Comparison of ENCODE assay signal across 30 cellular contexts in the genomic region with DNA sequence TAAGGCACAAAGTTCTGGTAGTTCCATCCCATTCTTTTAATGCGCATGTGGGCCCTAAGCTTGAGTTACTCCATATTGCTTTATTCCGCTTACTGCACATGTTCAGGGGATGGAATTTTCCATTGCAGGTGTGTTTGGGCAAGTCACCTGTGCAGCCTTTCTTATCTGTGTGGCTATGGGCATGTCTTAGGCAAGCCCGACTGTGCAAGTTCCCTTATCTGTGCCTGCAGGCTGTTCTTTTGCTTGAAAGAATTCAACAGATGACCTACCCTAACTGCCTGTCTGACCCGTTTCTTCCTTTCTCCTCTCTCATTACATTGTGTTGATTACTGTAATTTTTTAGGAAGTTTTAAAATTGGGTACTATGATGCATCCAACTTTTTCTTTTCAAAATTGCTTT.
DNase-seq lines count a peak whose midpoint lies in the region; ATAC-seq and TF ChIP-seq lines count a peak whose summit lies in the region.
"Had no signal": no experiment of that assay in that cellular context is flagged by ENCODE, and none has a peak within 500 bp of the region (broad histone marks: within the 10 kb centered on the region; RNA-seq: fewer than 3 reads in every experiment).

No MANE protein-coding gene starts in this region.

- WGBS in mesenchymal stem cell = 98% methylated on average over 2 of the region's 4 CpGs

- no peaks in the 10 kb centered on the region for H3K27me3 Mint-ChIP-seq in GM23338 (ENCODE audit: insufficient read depth, low read depth, poor library complexity)
- H3K27me3 Mint-ChIP-seq: activated CD4-positive, alpha-beta T cell treated with anti-CD3 and anti-CD28 coated beads for 36 hours had no signal

- H3K9me3 Mint-ChIP-seq in GM23338 = peaks cover 11% of the 10 kb centered on the region
- H3K9me3 Mint-ChIP-seq: IgD-negative memory B cell, memory B cell had no signal

- no peak overlapping the region for H2AK5ac ChIP-seq in mesenchymal stem cell (ENCODE audit: low read length, severe bottlenecking)

- no peak overlapping the region for H2BK15ac ChIP-seq in mesenchymal stem cell (ENCODE audit: low read depth, poor library complexity, severe bottlenecking)

- no peak for DNase-seq in GM23338 (ENCODE audit: low spot score)
- DNase-seq in NCI-H2171 treated with DMSO at 0.1 percent for 48 hours (lab: John Stamatoyannopoulos, UW) = peak; percentile 76
- peak; percentile 24 for DNase-seq in dermis blood vessel endothelial cell
- no peak for DNase-seq in left lung
- DNase-seq in posterior vena cava (ENCODE audit: low spot score) = no peak
- no peak for DNase-seq in NCI-H2107 treated with DMSO at 0.1 percent for 48 hours (lab: John Stamatoyannopoulos, UW; ENCODE audit: unreplicated experiment)
- no peak for DNase-seq in activated CD8-positive, alpha-beta memory T cell treated with anti-CD3 and anti-CD28 coated beads, Interleukin-2, amount 50 U/mL, for 48 hours
- DNase-seq in mesenchymal stem cell = no peak
- DNase-seq: activated CD4-positive, alpha-beta T cell treated with anti-CD3 and anti-CD28 coated beads for 36 hours; activated CD8-positive, alpha-beta T cell treated with anti-CD3 and anti-CD28 coated beads, Interleukin-2, amount 10 ng/mL, durations not matched to agents 7 days and 5 days; activated effector memory CD4-positive, alpha-beta T cell treated with Interleukin-2 at 50 U/mL for 16 hours; activated naive CD8-positive, alpha-beta T cell treated with anti-CD3 and anti-CD28 coated beads, Interleukin-2, amount 10 ng/mL, durations not matched to agents 7 days and 5 days; CD8-positive, alpha-beta memory T cell; DMS153; foreskin fibroblast; heart right ventricle; left colon; MG63; NCI-H1105 treated with DMSO at 0.1 percent for 48 hours; NCI-H1930; NCI-H2227 treated with DMSO at 0.1 percent for 48 hours; stimulated activated naive CD4-positive, alpha-beta T cell treated with Interleukin-2 at 50 U/mL for 16 hours; testis had no signal

- no peak overlapping the region for H3K27ac ChIP-seq in GM23338 (ENCODE audit: low read depth)
- H3K27ac ChIP-seq in left lung = no peak overlapping the region
- no peak overlapping the region for H3K27ac ChIP-seq in mesenchymal stem cell (ENCODE audit: low read length, poor library complexity, severe bottlenecking)
- H3K27ac ChIP-seq: ascending aorta, heart right ventricle, RWPE1, testis had no signal

- H4K20me1 ChIP-seq in GM23338 (replicated peaks; ENCODE audit: insufficient read depth) = peaks cover 5% of the 10 kb centered on the region; the same call in 1 of the 2 replicates

- H3F3A ChIP-seq in GM23338 (replicated peaks; ENCODE audit: low read depth) = no peaks in the 10 kb centered on the region

- no peaks in the 10 kb centered on the region for H3K79me2 ChIP-seq in GM23338 (replicated peaks; ENCODE audit: insufficient read depth)

- no peak overlapping the region for H2BK5ac ChIP-seq in mesenchymal stem cell (ENCODE audit: low read depth, low read length, poor library complexity, severe bottlenecking)

- no peak overlapping the region for H2BK12ac ChIP-seq in mesenchymal stem cell (ENCODE audit: low read length in 2 of 2)

- H3K4me3 Mint-ChIP-seq in GM23338 = no peak overlapping the region
- H3K4me3 Mint-ChIP-seq: activated CD4-positive, alpha-beta T cell treated with anti-CD3 and anti-CD28 coated beads for 36 hours; activated CD8-positive, alpha-beta T cell treated with anti-CD3 and anti-CD28 coated beads, Interleukin-2, amount 10 ng/mL, durations not matched to agents 7 days and 5 days; activated naive CD8-positive, alpha-beta T cell treated with anti-CD3 and anti-CD28 coated beads, Interleukin-2, amount 10 ng/mL, durations not matched to agents 7 days and 5 days; CD8-positive, alpha-beta memory T cell; IgD-negative memory B cell; memory B cell; neural crest cell; T-helper 1 cell treated with Interleukin-12 subunit alpha and Interleukin-12 subunit beta and Interleukin-4 antibody, amounts not matched to agents 30 μg/mL and 1 μg/mL, for 36 hours had no signal

- H2AFZ ChIP-seq in GM23338 (no peak overlapping the region), mesenchymal stem cell (ENCODE audit: low read depth, low read length) (no peak overlapping the region)

- TF ChIP-seq CTCF in GM23338 (conservative IDR thresholded peaks at IDR 0.05; ENCODE audit: low read depth in 2 of 2) = no peak
- TF ChIP-seq CTCF in left lung (IDR thresholded peaks at IDR 0.05) = no peak

- H3K4me1 ChIP-seq in GM23338 (ENCODE audit: insufficient read depth) (peaks cover 3% of the 10 kb centered on the region; the same call in 1 of the 2 replicates), left lung (no peaks in the 10 kb centered on the region), mesenchymal stem cell (ENCODE audit: control insufficient read depth, insufficient read depth, low read depth, low read length) (no peaks in the 10 kb centered on the region)
- H3K4me1 ChIP-seq: testis had no signal

- H3K9me3 ChIP-seq in left lung (no peaks in the 10 kb centered on the region), mesenchymal stem cell (ENCODE audit: control insufficient read depth, low read length) (no peaks in the 10 kb centered on the region)
- H3K9me3 ChIP-seq: ascending aorta, heart right ventricle, MG63, testis had no signal

- H3K14ac ChIP-seq in mesenchymal stem cell (ENCODE audit: low read length in 2 of 2) = no peak overlapping the region

- no peak overlapping the region for H3K18ac ChIP-seq in mesenchymal stem cell (ENCODE audit: low read depth in 1 of 2, low read length in 2 of 2)

- no peak overlapping the region for H3K9ac ChIP-seq in mesenchymal stem cell (ENCODE audit: low read length)

- H3K23ac ChIP-seq in mesenchymal stem cell (ENCODE audit: low read length in 2 of 2) = no peak overlapping the region

- peaks cover 12% of the 10 kb centered on the region; the same call in 2 of the 3 replicates for H3K36me3 Mint-ChIP-seq in GM23338 (ENCODE audit: low read depth)
- H3K36me3 Mint-ChIP-seq: CD8-positive, alpha-beta memory T cell; IgD-negative memory B cell; memory B cell had no signal

- intact Hi-C loops in left lung (cut with DNase I) = no loop called here
- intact Hi-C loops in posterior vena cava (cut with DNase I) = no loop called here

- H3K79me1 ChIP-seq in mesenchymal stem cell (replicated peaks; ENCODE audit: low read length, poor library complexity, severe bottlenecking) = peaks cover 9% of the 10 kb centered on the region

- no peak for ATAC-seq in GM23338
- peak; percentile 44 for ATAC-seq in left lung
- ATAC-seq: activated CD4-positive, alpha-beta T cell treated with anti-CD3 and anti-CD28 coated beads for 36 hours; activated CD8-positive, alpha-beta T cell treated with anti-CD3 and anti-CD28 coated beads, Interleukin-2, amount 10 ng/mL, durations not matched to agents 7 days and 5 days; esophagus mucosa; heart right ventricle; left colon had no signal

- H3K27ac Mint-ChIP-seq in GM23338 = peak overlapping the region; percentile 11; the same call in 1 of the 2 replicates
- H3K27ac Mint-ChIP-seq: activated CD4-positive, alpha-beta T cell treated with anti-CD3 and anti-CD28 coated beads for 36 hours; activated CD8-positive, alpha-beta T cell treated with anti-CD3 and anti-CD28 coated beads, Interleukin-2, amount 10 ng/mL, durations not matched to agents 7 days and 5 days; IgD-negative memory B cell; memory B cell; T-helper 1 cell treated with Interleukin-12 subunit alpha and Interleukin-12 subunit beta and Interleukin-4 antibody, amounts not matched to agents 30 μg/mL and 1 μg/mL, for 36 hours had no signal

- no peak overlapping the region for H3K4me2 ChIP-seq in GM23338
- no peak overlapping the region for H3K4me2 ChIP-seq in mesenchymal stem cell (ENCODE audit: low read length, poor library complexity, severe bottlenecking)

- peaks cover 2% of the 10 kb centered on the region; the same call in 2 of the 3 replicates for H3K4me1 Mint-ChIP-seq in GM23338
- H3K4me1 Mint-ChIP-seq: activated CD4-positive, alpha-beta T cell treated with anti-CD3 and anti-CD28 coated beads for 36 hours; activated naive CD8-positive, alpha-beta T cell treated with anti-CD3 and anti-CD28 coated beads, Interleukin-2, amount 10 ng/mL, durations not matched to agents 7 days and 5 days; CD8-positive, alpha-beta memory T cell; IgD-negative memory B cell; memory B cell; neural crest cell had no signal

- H3K36me3 ChIP-seq in GM23338 (ENCODE audit: insufficient read depth) = no peaks in the 10 kb centered on the region
- H3K36me3 ChIP-seq in left lung = no peaks in the 10 kb centered on the region
- H3K36me3 ChIP-seq in mesenchymal stem cell (ENCODE audit: control insufficient read depth in 1 of 2, insufficient read depth in 2 of 2, low read depth in 1 of 2, low read length in 2 of 2) = no peaks in the 10 kb centered on the region
- H3K36me3 ChIP-seq: ascending aorta, heart right ventricle, MG63 had no signal

- no peak overlapping the region for H3K4me3 ChIP-seq in GM23338
- no peak overlapping the region for H3K4me3 ChIP-seq in left lung
- H3K4me3 ChIP-seq in mesenchymal stem cell (ENCODE audit: insufficient read depth in 1 of 2, low read depth in 1 of 2, low read length in 2 of 2) = no peak overlapping the region
- H3K4me3 ChIP-seq: ascending aorta, heart right ventricle, MG63, testis had no signal

- no peak overlapping the region for H3K4ac ChIP-seq in mesenchymal stem cell (ENCODE audit: low read depth in 1 of 2, low read length in 2 of 2)

- H3K9me2 ChIP-seq in GM23338 (ENCODE audit: insufficient read depth) = peaks cover 5% of the 10 kb centered on the region; the same call in 1 of the 2 replicates

- H3K27me3 ChIP-seq in GM23338 (ENCODE audit: insufficient read depth) = no peaks in the 10 kb centered on the region
- H3K27me3 ChIP-seq in left lung = no peaks in the 10 kb centered on the region
- H3K27me3 ChIP-seq in mesenchymal stem cell (ENCODE audit: control insufficient read depth in 1 of 2, insufficient read depth in 1 of 2, low read length in 2 of 2) = no peaks in the 10 kb centered on the region
- H3K27me3 ChIP-seq: ascending aorta, heart right ventricle, MG63, testis had no signal

- H4K91ac ChIP-seq in mesenchymal stem cell (ENCODE audit: low read length) = no peak overlapping the region

- H2BK120ac ChIP-seq in mesenchymal stem cell (ENCODE audit: low read depth, low read length) = no peak overlapping the region

- no peak overlapping the region for H4K8ac ChIP-seq in mesenchymal stem cell (ENCODE audit: low read length)

TF ChIP-seq in GM23338, 12 proteins besides CTCF, POLR2A, EP300 and RAD21:
- TF ChIP-seq CREB1 (CRISPR knock-in tag; IDR thresholded peaks at IDR 0.05; ENCODE audit: low read depth) (no peak), EZH2phosphoT487 (IDR thresholded peaks at IDR 0.05; ENCODE audit: unreplicated experiment) (no peak), POLR2AphosphoS5 (IDR thresholded peaks at IDR 0.05; ENCODE audit: low read depth) (no peak)
TF ChIP-seq in GM23338: peak in this region for 0.

Comparison
In these comparisons a context has a peak if more than half of its experiments do, and no peak if none do; other contexts are left out.
1. DNase-seq: peak in NCI-H2171 treated with DMSO at 0.1 percent for 48 hours (single experiment) and dermis blood vessel endothelial cell (single experiment); none in GM23338 (single experiment), left lung (0 of 2), posterior vena cava (single experiment), NCI-H2107 treated with DMSO at 0.1 percent for 48 hours (single experiment), activated CD8-positive, alpha-beta memory T cell treated with anti-CD3 and anti-CD28 coated beads, Interleukin-2, amount 50 U/mL, for 48 hours (single experiment) and mesenchymal stem cell (single experiment).